1 cellular context compared by ENCODE assay signal in the genomic region with DNA sequence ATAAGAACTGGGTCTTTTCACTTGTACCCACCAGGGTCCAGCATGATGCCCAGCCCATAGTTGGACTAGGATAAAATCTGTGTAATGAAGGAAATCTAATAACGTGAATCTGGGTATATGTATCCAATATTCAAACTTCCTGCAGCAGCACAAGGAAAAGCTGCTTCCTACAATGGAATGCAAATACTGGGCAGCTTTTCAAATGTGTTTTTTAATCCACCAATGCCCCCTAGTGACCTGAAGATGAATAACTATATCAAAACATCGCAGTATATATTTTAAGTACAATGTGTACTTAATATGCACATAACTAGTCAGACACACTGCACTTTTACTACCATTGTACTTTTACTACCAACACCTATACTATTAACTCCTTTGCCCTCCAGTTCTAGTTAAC.
TF ChIP-seq lines count a peak whose summit lies in the region.

No MANE protein-coding gene starts in this region.

TF ChIP-seq in endothelial cell of umbilical vein, 7 proteins besides CTCF, POLR2A, EP300 and RAD21 (continued from another document):
- no peak for TF ChIP-seq EZH2 (IDR thresholded peaks at IDR 0.05; ENCODE audit: borderline replicate concordance, low read depth, low read length, severe bottlenecking)
TF ChIP-seq in endothelial cell of umbilical vein: peak in this region for 0.
